Comparison of ENCODE assay signal across 22 cellular contexts in genomic region chr22:38628444-38628843, GRCh38.
"Had no signal": no experiment of that assay in that cellular context is flagged by ENCODE, and none has a peak within 500 bp of the region (broad histone marks: within the 10 kb centered on the region; RNA-seq: fewer than 3 reads in every experiment).

No MANE protein-coding gene starts in this region.

- H3K27ac ChIP-seq: adrenal gland, SK-N-MC, WERI-Rb-1 had no signal

- DNase-seq: activated CD4-positive, alpha-beta T cell treated with anti-CD3 and anti-CD28 coated beads for 36 hours; activated CD8-positive, alpha-beta memory T cell treated with anti-CD3 and anti-CD28 coated beads, Interleukin-2, amount 50 U/mL, for 48 hours; activated CD8-positive, alpha-beta T cell treated with anti-CD3 and anti-CD28 coated beads for 36 hours; activated naive CD4-positive, alpha-beta T cell treated with anti-CD3 and anti-CD28 coated beads, Interleukin-2, amount 50 U/mL, for 16 hours; activated naive CD8-positive, alpha-beta T cell treated with anti-CD3 and anti-CD28 coated beads, Interleukin-2, amount 10 ng/mL, durations not matched to agents 7 days and 5 days; activated T-cell treated with anti-CD3 and anti-CD28 coated beads, Interleukin-2, amount 50 U/mL, for 1 hour; adrenal gland; anterior cingulate cortex; central memory CD4-positive, alpha-beta T cell; KG1; NCI-H1092; NCI-H1417; NCI-H2029; NCI-H2107; NCI-H345; NCI-H510A; NCI-H526 treated with DMSO at 0.1 percent for 48 hours; NCI-H82; SIG-M5; T-cell; WERI-Rb-1 had no signal

- ATAC-seq: activated CD4-positive, alpha-beta T cell treated with anti-CD3 and anti-CD28 coated beads for 36 hours; activated CD8-positive, alpha-beta T cell treated with anti-CD3 and anti-CD28 coated beads for 36 hours; T-cell had no signal

- H3K4me1 ChIP-seq: adrenal gland had no signal

- H3K36me3 ChIP-seq: adrenal gland had no signal

- H3K4me3 ChIP-seq: adrenal gland, SK-N-MC had no signal

- H3K27me3 ChIP-seq: adrenal gland had no signal

- H3K9me3 ChIP-seq: adrenal gland had no signal
